In genomic region chr5:123830575-123830974, GRCh38 we compare ENCODE assay signal across 31 cellular contexts.
A peak's percentile ranks its signal among the peaks of the same experiment; 100 is the strongest.
DNase-seq lines count a peak whose midpoint lies in the region; TF ChIP-seq lines count a peak whose summit lies in the region.
"Had no signal": no experiment of that assay in that cellular context is flagged by ENCODE, and none has a peak within 500 bp of the region (broad histone marks: within the 10 kb centered on the region; RNA-seq: fewer than 3 reads in every experiment).

No MANE protein-coding gene starts in this region.

- H3K27ac Mint-ChIP-seq in glutamatergic neuron (ENCODE audit: unreplicated experiment) = no peak overlapping the region
- H3K27ac Mint-ChIP-seq: B cell; CD14-positive monocyte; CD4-positive, alpha-beta memory T cell; CD4-positive, alpha-beta T cell; CD4-positive, CD25-positive, alpha-beta regulatory T cell; CD8-positive, alpha-beta memory T cell; CD8-positive, alpha-beta T cell had no signal

- H3K27ac ChIP-seq in HEK293 (ENCODE audit: extremely low read depth, low read depth, low read length) (no peak overlapping the region), osteoblast (ENCODE audit: low read depth, low read length) (no peak overlapping the region)
- H3K27ac ChIP-seq: 22Rv1; A549; BLaER1; BLaER1 treated with 17β-estradiol and CSF1 and Interleukin-3, amounts not matched to agents 10 nM and 100 nM; C4-2B had no signal

- H2AFZ ChIP-seq in osteoblast (ENCODE audit: low read length) = no peak overlapping the region

- H4K20me1 ChIP-seq in osteoblast (ENCODE audit: insufficient read depth, low read length) = no peaks in the 10 kb centered on the region
- H4K20me1 ChIP-seq: BLaER1; BLaER1 treated with 17β-estradiol and CSF1 and Interleukin-3, amounts not matched to agents 10 nM and 100 nM had no signal

- POLR2A ChIA-PET in HEK293 (lab: Yijun Ruan, JAX) = no interaction called here

- DNase-seq in osteoblast (ENCODE audit: insufficient read length, low spot score, missing footprints) (peak; percentile 3), NCI-H2081 treated with DMSO at 0.1 percent for 48 hours (lab: John Stamatoyannopoulos, UW) (no peak), glutamatergic neuron (no peak)
- DNase-seq: 8988T; ACHN; AML-193; BE2C; C1 segment of cervical spinal cord; Caco-2; Calu3; CD4-positive, alpha-beta memory T cell; CD4-positive, alpha-beta T cell; CD4-positive, CD25-positive, alpha-beta regulatory T cell; CD8-positive, alpha-beta memory T cell; CD8-positive, alpha-beta T cell; COR-L47; DMS 273 treated with DMSO at 0.1 percent for 48 hours; DMS153; DMS53; DMS79; DMS79 treated with DMSO at 0.1 percent for 48 hours; DND-41; EL had no signal

- H3K27me3 ChIP-seq in osteoblast (ENCODE audit: insufficient read depth, low read length) = no peaks in the 10 kb centered on the region
- H3K27me3 ChIP-seq: BE2C; BLaER1; BLaER1 treated with 17β-estradiol and CSF1 and Interleukin-3, amounts not matched to agents 10 nM and 100 nM had no signal

- H3K4me1 ChIP-seq in HEK293 (ENCODE audit: control insufficient read depth, insufficient read depth, low read length) = peaks cover 2% of the 10 kb centered on the region; the same call in 1 of the 2 replicates
- peaks cover 5% of the 10 kb centered on the region for H3K4me1 ChIP-seq in osteoblast (ENCODE audit: insufficient read depth, low read length)
- H3K4me1 ChIP-seq: A549, BE2C, Caco-2 had no signal

- no peaks in the 10 kb centered on the region for H3K9me3 Mint-ChIP-seq in glutamatergic neuron (ENCODE audit: unreplicated experiment)

- H3K4me3 ChIP-seq in HEK293 (ENCODE audit: low read depth, low read length) (no peak overlapping the region), osteoblast (ENCODE audit: insufficient read depth, low read length) (no peak overlapping the region)
- H3K4me3 ChIP-seq: A549; BLaER1; BLaER1 treated with 17β-estradiol and CSF1 and Interleukin-3, amounts not matched to agents 10 nM and 100 nM had no signal

- H3K36me3 Mint-ChIP-seq in glutamatergic neuron (ENCODE audit: unreplicated experiment) = no peaks in the 10 kb centered on the region
- H3K36me3 Mint-ChIP-seq: CD14-positive monocyte; CD4-positive, alpha-beta memory T cell; CD4-positive, CD25-positive, alpha-beta regulatory T cell; CD8-positive, alpha-beta memory T cell; CD8-positive, alpha-beta T cell had no signal

- CTCF ChIA-PET in HEK293 (lab: Yijun Ruan, JAX) = interaction anchor here (0.7 kb wide), 2 partner anchors 24 to 701 kb away, joined by 3 read pairs; no protein-coding TSS in a partner anchor

- H3K4me1 Mint-ChIP-seq in glutamatergic neuron (ENCODE audit: low read depth, unreplicated experiment) = no peaks in the 10 kb centered on the region
- H3K4me1 Mint-ChIP-seq: B cell; CD14-positive monocyte; CD4-positive, alpha-beta memory T cell; CD4-positive, CD25-positive, alpha-beta regulatory T cell; CD8-positive, alpha-beta memory T cell had no signal

- H3K79me2 ChIP-seq in osteoblast (ENCODE audit: insufficient read depth, low read length) = no peaks in the 10 kb centered on the region

- TF ChIP-seq CTCF in HEK293 (tag by site-specific recombination; IDR thresholded peaks at IDR 0.05) (no peak), osteoblast (IDR thresholded peaks at IDR 0.05; ENCODE audit: extremely low read depth, low read depth, low read length) (no peak), glutamatergic neuron (IDR thresholded peaks at IDR 0.05; ENCODE audit: partially characterized antibody, unreplicated experiment) (no peak)

- H3K4me3 Mint-ChIP-seq in glutamatergic neuron (ENCODE audit: unreplicated experiment) = no peak overlapping the region
- H3K4me3 Mint-ChIP-seq: B cell; CD14-positive monocyte; CD4-positive, alpha-beta memory T cell; CD4-positive, alpha-beta T cell; CD4-positive, CD25-positive, alpha-beta regulatory T cell; CD8-positive, alpha-beta memory T cell; CD8-positive, alpha-beta T cell had no signal

- no peak overlapping the region for H3K4me2 ChIP-seq in osteoblast (ENCODE audit: insufficient read depth, low read length)
- H3K4me2 ChIP-seq: A549; BLaER1; BLaER1 treated with 17β-estradiol and CSF1 and Interleukin-3, amounts not matched to agents 10 nM and 100 nM had no signal

- H3K36me3 ChIP-seq in HEK293 (ENCODE audit: control insufficient read depth in 2 of 2, insufficient read depth in 1 of 2, low read length in 2 of 2) (no peaks in the 10 kb centered on the region), osteoblast (ENCODE audit: insufficient read depth, low read length) (no peaks in the 10 kb centered on the region)
- H3K36me3 ChIP-seq: BE2C; BLaER1; BLaER1 treated with 17β-estradiol and CSF1 and Interleukin-3, amounts not matched to agents 10 nM and 100 nM had no signal

- no peaks in the 10 kb centered on the region for H3K27me3 Mint-ChIP-seq in glutamatergic neuron (ENCODE audit: unreplicated experiment)
- H3K27me3 Mint-ChIP-seq: B cell; CD4-positive, alpha-beta memory T cell; CD4-positive, alpha-beta T cell; CD4-positive, CD25-positive, alpha-beta regulatory T cell; CD8-positive, alpha-beta memory T cell had no signal

- H3K9me3 ChIP-seq in HEK293 (ENCODE audit: control insufficient read depth, insufficient read depth, low read depth, low read length) (no peaks in the 10 kb centered on the region), osteoblast (ENCODE audit: low read depth, low read length) (no peaks in the 10 kb centered on the region)
- H3K9me3 ChIP-seq: BE2C, Caco-2 had no signal

TF ChIP-seq in HEK293, 187 proteins besides CTCF, POLR2A, EP300 and RAD21:
- TF ChIP-seq SCRT1 (tag by site-specific recombination; IDR thresholded peaks at IDR 0.05; ENCODE audit: borderline replicate concordance) (peak; percentile 67; the same call in 1 of the 2 replicates), SCRT2 (tag by site-specific recombination; IDR thresholded peaks at IDR 0.05) (peak; percentile 93), HOXD13 (CRISPR knock-in tag; IDR thresholded peaks at IDR 0.05; ENCODE audit: borderline replicate concordance) (no peak)
